ENCODE assay signal across 26 cellular contexts in genomic region chr2:42067521-42067920, GRCh38. TPM values are rescaled to one million over a fixed set of nuclear protein-coding genes. Genes with fewer than 3 reads are reported as not detected.
"Had no signal": no experiment of that assay in that cellular context is flagged by ENCODE, and none has a peak within 500 bp of the region (broad histone marks: within the 10 kb centered on the region; RNA-seq: fewer than 3 reads in every experiment).

No MANE protein-coding gene starts in this region.

- ATAC-seq: esophagus mucosa; foreskin keratinocyte; heart right ventricle; left cardiac atrium; left lung; naive thymus-derived CD8-positive, alpha-beta T cell; pancreas; sciatic nerve; stimulated activated memory B cell treated with anti-CD40 and anti-IgM and Interleukin-4, amounts not matched to agents 10 μg/mL and 1 μg/mL and 100 μg/mL, for 72 hours; stimulated activated naive CD8-positive, alpha-beta T cell treated with anti-CD3 and anti-CD28 coated beads, Interleukin-15, Interleukin-2, amounts not matched to agents 100 U/mL and 50 U/mL, for 24 hours had no signal

- H3K27ac Mint-ChIP-seq: dendritic cell treated with granulocyte-macrophage colony-stimulating factor and Interleukin-4, amounts not matched to agents 40 ng/mL and 50 ng/mL, for 4 days; endodermal cell; naive thymus-derived CD8-positive, alpha-beta T cell; progenitor cell of endocrine pancreas; stimulated activated memory B cell treated with anti-CD40 and anti-IgM and Interleukin-4, amounts not matched to agents 10 μg/mL and 1 μg/mL and 100 μg/mL, for 72 hours; type B pancreatic cell had no signal

- H3K4me1 ChIP-seq: foreskin keratinocyte had no signal

- H3K27ac ChIP-seq: epithelial cell of prostate, foreskin keratinocyte, heart right ventricle, left lung, pancreas, right atrium auricular region, testis had no signal

- H3K36me3 ChIP-seq: heart right ventricle, left lung, pancreas, right atrium auricular region, tibial artery had no signal

- DNase-seq: cerebellar nuclear complex; effector CD8-positive, alpha-beta T cell; endodermal cell; foreskin keratinocyte; glutamatergic neuron; heart right ventricle; hippocampal formation; left cardiac atrium; left lung; mesendoderm; midbrain; naive thymus-derived CD8-positive, alpha-beta T cell; stimulated activated CD4-positive, alpha-beta T cell treated with anti-CD3 and anti-CD28 coated beads, Interleukin-4, amount 100 ng/mL, for 4 hours; stimulated activated naive CD8-positive, alpha-beta T cell treated with anti-CD3 and anti-CD28 coated beads, Interleukin-15, Interleukin-2, amounts not matched to agents 100 U/mL and 50 U/mL, for 24 hours; substantia nigra; testis had no signal

- H3K9me3 Mint-ChIP-seq: dendritic cell treated with granulocyte-macrophage colony-stimulating factor and Interleukin-4, amounts not matched to agents 40 ng/mL and 50 ng/mL, for 4 days; endodermal cell; naive thymus-derived CD8-positive, alpha-beta T cell; stimulated activated memory B cell treated with anti-CD40 and anti-IgM and Interleukin-4, amounts not matched to agents 10 μg/mL and 1 μg/mL and 100 μg/mL, for 72 hours; type B pancreatic cell had no signal

- H3K4me3 ChIP-seq: heart right ventricle, left lung, pancreas, right atrium auricular region, testis, tibial artery had no signal

- H3K4me1 Mint-ChIP-seq: naive thymus-derived CD8-positive, alpha-beta T cell; stimulated activated memory B cell treated with anti-CD40 and anti-IgM and Interleukin-4, amounts not matched to agents 10 μg/mL and 1 μg/mL and 100 μg/mL, for 72 hours had no signal

- H3K9me3 ChIP-seq: left lung, pancreas, right atrium auricular region, testis, tibial artery had no signal

- H3K27me3 ChIP-seq: heart right ventricle, pancreas, right atrium auricular region, testis, tibial artery had no signal

- H3K36me3 Mint-ChIP-seq: stimulated activated memory B cell treated with anti-CD40 and anti-IgM and Interleukin-4, amounts not matched to agents 10 μg/mL and 1 μg/mL and 100 μg/mL, for 72 hours; type B pancreatic cell had no signal

- H3K4me3 Mint-ChIP-seq: dendritic cell treated with granulocyte-macrophage colony-stimulating factor and Interleukin-4, amounts not matched to agents 40 ng/mL and 50 ng/mL, for 4 days; endodermal cell; naive thymus-derived CD8-positive, alpha-beta T cell; stimulated activated memory B cell treated with anti-CD40 and anti-IgM and Interleukin-4, amounts not matched to agents 10 μg/mL and 1 μg/mL and 100 μg/mL, for 72 hours; type B pancreatic cell had no signal

RNA-seq across cellular contexts. Expression of gene PKDCC, which starts 19.7 kb away (rescaled TPM):
- total RNA-seq: foreskin keratinocyte; naive thymus-derived CD8-positive, alpha-beta T cell had no signal
